28 cellular contexts compared by ENCODE assay signal in the genomic region with DNA sequence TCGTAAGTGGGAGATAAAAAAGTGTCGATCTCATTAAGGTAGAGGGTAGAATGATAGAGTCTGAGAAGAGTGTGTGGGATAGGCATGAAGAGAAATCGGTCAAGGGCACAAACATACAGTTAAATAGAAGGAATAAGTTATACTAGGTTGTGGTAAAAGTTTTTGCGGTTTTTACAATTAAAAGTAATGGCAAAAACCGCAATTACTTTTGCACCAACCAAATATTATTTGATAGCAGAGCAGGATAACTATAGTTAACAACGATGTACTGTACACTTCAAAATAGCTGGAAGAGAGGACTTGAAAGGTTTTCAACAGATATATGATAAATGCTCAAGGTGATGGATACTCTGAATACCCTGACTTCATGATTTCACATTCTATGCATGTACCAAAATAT.
"Had no signal": no experiment of that assay in that cellular context is flagged by ENCODE, and none has a peak within 500 bp of the region (broad histone marks: within the 10 kb centered on the region; RNA-seq: fewer than 3 reads in every experiment).

No MANE protein-coding gene starts in this region.

- H3K36me3 ChIP-seq: neural progenitor cell, ovary, spleen, suprapubic skin, tibial artery, transverse colon, upper lobe of right lung, uterus had no signal

- H3K4me2 ChIP-seq: neural progenitor cell, smooth muscle cell had no signal

- H3K4me3 ChIP-seq: neural progenitor cell, ovary, psoas muscle, skin epidermis, smooth muscle cell, spleen, suprapubic skin, testis, tibial artery, transverse colon, upper lobe of right lung, uterus had no signal

- H3K4me1 ChIP-seq: neural progenitor cell, parathyroid adenoma, psoas muscle, spleen, suprapubic skin, testis, tibial artery, transverse colon, upper lobe of right lung, uterus had no signal

- H3K9me3 ChIP-seq: ovary, psoas muscle, suprapubic skin, testis, tibial artery, transverse colon, upper lobe of right lung, uterus had no signal

- H3K9ac ChIP-seq: neural progenitor cell, parathyroid adenoma had no signal

- H3K27me3 ChIP-seq: neural progenitor cell, ovary, spleen, suprapubic skin, testis, tibial artery, transverse colon, upper lobe of right lung, uterus had no signal

- H3K79me2 ChIP-seq: parathyroid adenoma had no signal

- H3K27ac ChIP-seq: neural progenitor cell, ovary, parathyroid adenoma, psoas muscle, skin epidermis, spleen, suprapubic skin, testis, tibial artery, transverse colon, upper lobe of right lung, uterus had no signal

- DNase-seq: natural killer cell; occipital lobe; ovary; posterior cingulate gyrus; psoas muscle; right cardiac atrium; spleen; stimulated activated CD4-positive, alpha-beta T cell treated with anti-CD3 and anti-CD28 coated beads, Interleukin-12 subunit alpha, Interleukin-12 subunit beta, amount 100 ng/mL, for 4 hours; stimulated activated CD4-positive, alpha-beta T cell treated with anti-CD3 and anti-CD28 coated beads, Interleukin-1b, Interleukin-23, amount 100 ng/mL, for 48 hours; stimulated activated CD4-positive, alpha-beta T cell treated with anti-CD3 and anti-CD28 coated beads, Interleukin-4, amount 100 ng/mL, for 1 hour; stimulated activated CD4-positive, alpha-beta T cell treated with anti-CD3 and anti-CD28 coated beads, Interleukin-4, amount 100 ng/mL, for 4 hours; stimulated activated CD8-positive, alpha-beta memory T cell treated with anti-CD3 and anti-CD28 coated beads, Interleukin-4, amount 100 ng/mL, for 48 hours; stimulated activated naive CD4-positive, alpha-beta T cell; stimulated activated naive CD8-positive, alpha-beta T cell treated with anti-CD3 and anti-CD28 coated beads, Interleukin-15, amount 100 ng/mL, for 72 hours; stimulated activated naive CD8-positive, alpha-beta T cell treated with anti-CD3 and anti-CD28 coated beads, Interleukin-15, Interleukin-2, amounts not matched to agents 100 U/mL and 50 U/mL, for 24 hours; substantia nigra; testis; tibial artery; transverse colon; upper lobe of right lung; uterus had no signal

- H2AFZ ChIP-seq: neural progenitor cell, parathyroid adenoma had no signal

- ATAC-seq: natural killer cell; psoas muscle; right cardiac atrium; sciatic nerve; stimulated activated memory B cell treated with anti-CD40 and anti-IgM and Interleukin-4, amounts not matched to agents 10 μg/mL and 1 μg/mL and 100 μg/mL, for 72 hours; stimulated activated naive CD8-positive, alpha-beta T cell treated with anti-CD3 and anti-CD28 coated beads, Interleukin-15, amount 100 ng/mL, for 72 hours; stimulated activated naive CD8-positive, alpha-beta T cell treated with anti-CD3 and anti-CD28 coated beads, Interleukin-15, Interleukin-2, amounts not matched to agents 100 U/mL and 50 U/mL, for 24 hours; upper lobe of right lung had no signal
